18 cellular contexts compared by ENCODE assay signal in genomic region chr2:85988914-85989270, GRCh38.
DNase-seq lines count a peak whose midpoint lies in the region; ATAC-seq and TF ChIP-seq lines count a peak whose summit lies in the region.
"Had no signal": no experiment of that assay in that cellular context is flagged by ENCODE, and none has a peak within 500 bp of the region (broad histone marks: within the 10 kb centered on the region; RNA-seq: fewer than 3 reads in every experiment).

No MANE protein-coding gene starts in this region.

- H3K4me3 ChIP-seq in mammary epithelial cell (replicated peaks in 1 of 3; ENCODE audit: insufficient read depth in 1 of 3, low read depth in 2 of 3, low read length in 3 of 3) (no peak overlapping the region), gastroesophageal sphincter (no peak overlapping the region), uterus (no peak overlapping the region), testis (no peak overlapping the region), SK-N-SH (ENCODE audit: low read depth in 2 of 2, low read length in 1 of 2) (no peak overlapping the region)
- H3K4me3 ChIP-seq: BLaER1 treated with 17β-estradiol and CSF1 and Interleukin-3, amounts not matched to agents 10 nM and 100 nM; cardiac muscle cell; ovary had no signal

- H3F3A ChIP-seq in SK-N-SH (replicated peaks; ENCODE audit: insufficient read depth): no peaks in the 10 kb centered on the region

- H3K36me3 ChIP-seq in mammary epithelial cell (ENCODE audit: insufficient read depth, low read length) (no peaks in the 10 kb centered on the region), gastroesophageal sphincter (no peaks in the 10 kb centered on the region), uterus (no peaks in the 10 kb centered on the region), testis (ENCODE audit: low read depth, missing control alignments) (no peaks in the 10 kb centered on the region), SK-N-SH (replicated peaks in 1 of 2; ENCODE audit: control insufficient read depth in 1 of 2, insufficient read depth in 2 of 2, low read length in 1 of 2) (no peaks in the 10 kb centered on the region)
- H3K36me3 ChIP-seq: BLaER1 treated with 17β-estradiol and CSF1 and Interleukin-3, amounts not matched to agents 10 nM and 100 nM; cardiac muscle cell; ovary had no signal

- ATAC-seq in gastroesophageal sphincter: no peak
- ATAC-seq in T-cell (replicated peaks in 1 of 4): no peak

- peak overlapping the region; percentile 41 for H3K27ac Mint-ChIP-seq in MCF 10A (ENCODE audit: low read depth, unreplicated experiment)
- H3K27ac Mint-ChIP-seq in progenitor cell of endocrine pancreas: peak overlapping the region; percentile 82
- no peak overlapping the region for H3K27ac Mint-ChIP-seq in T-cell

- H3K4me1 ChIP-seq in mammary epithelial cell (ENCODE audit: insufficient read depth, low read length) (no peaks in the 10 kb centered on the region), gastroesophageal sphincter (peaks cover 0 to 22% (median 3%) of the 10 kb centered on the region in 3 donors), uterus (peaks cover 0 to 12% of the 10 kb centered on the region in 2 donors), testis (peaks cover 8% of the 10 kb centered on the region), SK-N-SH (ENCODE audit: control insufficient read depth in 1 of 2, insufficient read depth in 2 of 2, low read depth in 1 of 2, low read length in 1 of 2) (peaks cover 0 to 3% of the 10 kb centered on the region in 2 experiments; a peak in 1 of 4 replicates)

- no peaks in the 10 kb centered on the region for H3K27me3 Mint-ChIP-seq in MCF 10A (ENCODE audit: insufficient read depth, unreplicated experiment)
- no peaks in the 10 kb centered on the region for H3K27me3 Mint-ChIP-seq in progenitor cell of endocrine pancreas
- no peaks in the 10 kb centered on the region for H3K27me3 Mint-ChIP-seq in T-cell

- H3K9me3 ChIP-seq in mammary epithelial cell (replicated peaks; ENCODE audit: insufficient read depth, low read length): no peaks in the 10 kb centered on the region
- H3K9me3 ChIP-seq in gastroesophageal sphincter: no peaks in the 10 kb centered on the region
- H3K9me3 ChIP-seq in uterus: no peaks in the 10 kb centered on the region
- no peaks in the 10 kb centered on the region for H3K9me3 ChIP-seq in testis
- no peaks in the 10 kb centered on the region for H3K9me3 ChIP-seq in SK-N-SH
- H3K9me3 ChIP-seq: BLaER1 treated with 17β-estradiol and CSF1 and Interleukin-3, amounts not matched to agents 10 nM and 100 nM; ovary had no signal

- H3K4me3 Mint-ChIP-seq in MCF 10A (ENCODE audit: unreplicated experiment): no peak overlapping the region
- no peak overlapping the region for H3K4me3 Mint-ChIP-seq in progenitor cell of endocrine pancreas (ENCODE audit: low read depth)
- H3K4me3 Mint-ChIP-seq in T-cell: no peak overlapping the region

- WGBS in mammary epithelial cell (ENCODE audit: low coverage, missing lambda C conversion rate): 83% methylated on average over 4 of the region's 7 CpGs
- WGBS in gastroesophageal sphincter (ENCODE audit: low coverage in 1 of 2), 2 donors: 85 to 87% methylated on average over 3 to 4 of the region's 7 CpGs
- WGBS in testis, 2 donors: 87 to 88% methylated on average over 7 of the region's 7 CpGs
- WGBS in SK-N-SH (ENCODE audit: low lambda C conversion rate): 88% methylated on average over 6 of the region's 7 CpGs

- H3K9me3 Mint-ChIP-seq in MCF 10A (ENCODE audit: unreplicated experiment) (no peaks in the 10 kb centered on the region), progenitor cell of endocrine pancreas (ENCODE audit: low read depth) (no peaks in the 10 kb centered on the region), T-cell (no peaks in the 10 kb centered on the region)

- H3K9me2 ChIP-seq in SK-N-SH: no peaks in the 10 kb centered on the region

- H3K4me2 ChIP-seq in mammary epithelial cell (ENCODE audit: insufficient read depth, low read depth, low read length) (no peak overlapping the region), SK-N-SH (no peak overlapping the region)
- H3K4me2 ChIP-seq: BLaER1 treated with 17β-estradiol and CSF1 and Interleukin-3, amounts not matched to agents 10 nM and 100 nM had no signal

- TF ChIP-seq RAD21 in SK-N-SH (IDR thresholded peaks at IDR 0.05; ENCODE audit: low read length): no peak

- TF ChIP-seq CTCF in MCF 10A (IDR thresholded peaks at IDR 0.05; ENCODE audit: unreplicated experiment): no peak
- no peak for TF ChIP-seq CTCF in mammary epithelial cell (conservative IDR thresholded peaks at IDR 0.05 in 1 of 2, IDR thresholded peaks at IDR 0.05 in 1 of 2; ENCODE audit: extremely low read depth in 1 of 2, insufficient read depth in 1 of 2, low read depth in 1 of 2, low read length in 2 of 2)
- TF ChIP-seq CTCF in gastroesophageal sphincter (IDR thresholded peaks at IDR 0.05): no peak
- TF ChIP-seq CTCF in progenitor cell of endocrine pancreas (IDR thresholded peaks at IDR 0.05; ENCODE audit: unreplicated experiment): no peak
- TF ChIP-seq CTCF in uterus (IDR thresholded peaks at IDR 0.05): no peak
- TF ChIP-seq CTCF in testis (IDR thresholded peaks at IDR 0.05): no peak
- TF ChIP-seq CTCF in SK-N-SH (IDR thresholded peaks at IDR 0.05): no peak

- H3K27ac ChIP-seq in mammary epithelial cell (ENCODE audit: insufficient read depth, low read depth, low read length) (no peak overlapping the region), gastroesophageal sphincter (peak overlapping the region in 3 of 4 donors; percentile 58 to 69 (median 65)), uterus (peak overlapping the region; percentile 82 to 86), testis (peak overlapping the region in 1 of 2 donors; percentile 16), SK-N-SH (ENCODE audit: low read depth in 2 of 2, low read length in 1 of 2) (no peak overlapping the region)
- H3K27ac ChIP-seq: BLaER1 treated with 17β-estradiol and CSF1 and Interleukin-3, amounts not matched to agents 10 nM and 100 nM; cardiac muscle cell; ovary had no signal

- TF ChIP-seq EP300 in gastroesophageal sphincter (IDR thresholded peaks at IDR 0.05): no peak
- TF ChIP-seq EP300 in SK-N-SH (IDR thresholded peaks at IDR 0.05; ENCODE audit: borderline replicate concordance in 1 of 2, low read depth in 1 of 2, low read length in 1 of 2): no peak

- no peak for DNase-seq in MCF 10A (ENCODE audit: unreplicated experiment)
- DNase-seq in mammary epithelial cell: no peak
- peak; percentile 5 for DNase-seq in progenitor cell of endocrine pancreas (ENCODE audit: low spot score, unreplicated experiment)
- no peak for DNase-seq in uterus
- DNase-seq in T-cell: no peak
- no peak for DNase-seq in testis
- DNase-seq in SK-N-SH: no peak
- DNase-seq: ACHN; activated CD4-positive, alpha-beta T cell treated with anti-CD3 and anti-CD28 coated beads, Interleukin-2, amount 50 U/mL, for 4 hours; amygdala; dermis blood vessel endothelial cell; MM.1S; NCI-H1417 treated with DMSO at 0.1 percent for 48 hours; NCI-H524; ovary had no signal

- no peak overlapping the region for H2AFZ ChIP-seq in mammary epithelial cell (ENCODE audit: low read depth, low read length)
- H2AFZ ChIP-seq in SK-N-SH (ENCODE audit: low read depth): no peak overlapping the region

- BruUV-seq in MCF 10A (replicated peaks; lab: Mats Ljungman, UMichigan) (no TSS peak), mammary epithelial cell (replicated peaks; lab: Mats Ljungman, UMichigan) (no TSS peak)

- in situ Hi-C loops in mammary epithelial cell (cut with MboI; ENCODE audit: low sequenced_read_pairs in 2 of 2): no loop called here

- H3K36me3 Mint-ChIP-seq in MCF 10A (ENCODE audit: insufficient read depth, unreplicated experiment): peaks cover 7% of the 10 kb centered on the region
- H3K36me3 Mint-ChIP-seq in progenitor cell of endocrine pancreas (ENCODE audit: insufficient read depth): no peaks in the 10 kb centered on the region
- no peaks in the 10 kb centered on the region for H3K36me3 Mint-ChIP-seq in T-cell

- POLR2A ChIA-PET in MCF 10A (lab: Yijun Ruan, JAX) (interaction anchor here (0.7 kb wide), 1 partner anchor 284 kb away, joined by 3 read pairs; no protein-coding TSS in a partner anchor), T-cell (lab: Charles Lee) (no interaction called here), SK-N-SH (lab: Yijun Ruan, JAX) (no interaction called here)

- H3K79me2 ChIP-seq in mammary epithelial cell (ENCODE audit: insufficient read depth, low read length) (no peaks in the 10 kb centered on the region), SK-N-SH (ENCODE audit: insufficient read depth) (no peaks in the 10 kb centered on the region)

- H3K9ac ChIP-seq in mammary epithelial cell (ENCODE audit: insufficient read depth, low read length): no peak overlapping the region
- H3K9ac ChIP-seq in SK-N-SH: no peak overlapping the region
- H3K9ac ChIP-seq: BLaER1 treated with 17β-estradiol and CSF1 and Interleukin-3, amounts not matched to agents 10 nM and 100 nM had no signal

- no peaks in the 10 kb centered on the region for H4K20me1 ChIP-seq in mammary epithelial cell (ENCODE audit: insufficient read depth, low read length)
- no peaks in the 10 kb centered on the region for H4K20me1 ChIP-seq in SK-N-SH (ENCODE audit: insufficient read depth)
- H4K20me1 ChIP-seq: BLaER1 treated with 17β-estradiol and CSF1 and Interleukin-3, amounts not matched to agents 10 nM and 100 nM had no signal

- no peaks in the 10 kb centered on the region for H3K27me3 ChIP-seq in mammary epithelial cell (ENCODE audit: insufficient read depth, low read length)
- no peaks in the 10 kb centered on the region for H3K27me3 ChIP-seq in gastroesophageal sphincter
- H3K27me3 ChIP-seq in uterus: no peaks in the 10 kb centered on the region
- no peaks in the 10 kb centered on the region for H3K27me3 ChIP-seq in testis
- H3K27me3 ChIP-seq in SK-N-SH (ENCODE audit: insufficient read depth): no peaks in the 10 kb centered on the region
- H3K27me3 ChIP-seq: BLaER1 treated with 17β-estradiol and CSF1 and Interleukin-3, amounts not matched to agents 10 nM and 100 nM; cardiac muscle cell; ovary had no signal

- H3K4me1 Mint-ChIP-seq in MCF 10A (ENCODE audit: insufficient read depth, unreplicated experiment) (peaks cover 14% of the 10 kb centered on the region), progenitor cell of endocrine pancreas (ENCODE audit: low read depth) (peaks cover 13% of the 10 kb centered on the region), T-cell (peaks cover 3 to 8% (median 3%) of the 10 kb centered on the region in 3 donors)

- intact Hi-C loops in MCF 10A (cut with micrococcal nuclease) (no loop called here), mammary epithelial cell (cut with micrococcal nuclease) (no loop called here), uterus (cut with DNase I; ENCODE audit: low total_unique reads) (no loop called here), testis (cut with DNase I; ENCODE audit: low total_unique reads) (no loop called here)

- CTCF ChIA-PET in MCF 10A (lab: Yijun Ruan, JAX): no interaction called here
- CTCF ChIA-PET in mammary epithelial cell (lab: Charles Lee; ENCODE audit: low non-redundant PET): interaction anchor here (0.5 kb wide), 1 partner anchor 220 kb away, joined by 3 read pairs; no protein-coding TSS in a partner anchor
- CTCF ChIA-PET in T-cell (lab: Charles Lee): no interaction called here
- CTCF ChIA-PET in SK-N-SH (lab: Yijun Ruan, JAX): no interaction called here

- dilution Hi-C loops in mammary epithelial cell (cut with HindIII; ENCODE audit: low sequenced_read_pairs): no loop called here

- no peak for TF ChIP-seq POLR2A in gastroesophageal sphincter (IDR thresholded peaks at IDR 0.05)
- no peak for TF ChIP-seq POLR2A in uterus (IDR thresholded peaks at IDR 0.05)
- TF ChIP-seq POLR2A in testis (IDR thresholded peaks at IDR 0.05): no peak

Comparison
In these comparisons a context has a peak if more than half of its experiments do, and no peak if none do; other contexts are left out.
1. H3K27ac Mint-ChIP-seq: peak in MCF 10A (single experiment) and progenitor cell of endocrine pancreas (single experiment); none in T-cell (0 of 2).
2. H3K27ac ChIP-seq: peak in gastroesophageal sphincter (3 of 4) and uterus (2 of 2); none in mammary epithelial cell (single experiment) and SK-N-SH (0 of 2).